ENCODE assay signal across 23 cellular contexts in genomic region chr22:43304831-43305230, GRCh38. TPM values are rescaled to one million over a fixed set of nuclear protein-coding genes. Genes with fewer than 3 reads are reported as not detected.
DNase-seq lines count a peak whose midpoint lies in the region; ATAC-seq and TF ChIP-seq lines count a peak whose summit lies in the region.
"Had no signal": no experiment of that assay in that cellular context is flagged by ENCODE, and none has a peak within 500 bp of the region (broad histone marks: within the 10 kb centered on the region; RNA-seq: fewer than 3 reads in every experiment).

No MANE protein-coding gene starts in this region.

- H3K4me3 Mint-ChIP-seq in brain (no peak overlapping the region), nephron (no peak overlapping the region), CD14-positive monocyte (no peak overlapping the region)
- H3K4me3 Mint-ChIP-seq in CD4-positive, alpha-beta memory T cell, result no peak overlapping the region
- H3K4me3 Mint-ChIP-seq: CD4-positive, CD25-positive, alpha-beta regulatory T cell; CD8-positive, alpha-beta memory T cell; GM23338; H9; HFFc6 had no signal

- H2BK5ac ChIP-seq in trophoblast cell (ENCODE audit: low read depth, low read length, poor library complexity), result no peak overlapping the region

- H3K9me3 ChIP-seq in HEK293 (ENCODE audit: control insufficient read depth, insufficient read depth, low read depth, low read length) (no peaks in the 10 kb centered on the region), trophoblast cell (ENCODE audit: insufficient read depth, low read depth, low read length) (no peaks in the 10 kb centered on the region)
- H3K9me3 ChIP-seq in CD4-positive, alpha-beta memory T cell (ENCODE audit: control insufficient read depth in 1 of 2, low read length in 2 of 2), result no peaks in the 10 kb centered on the region
- H3K9me3 ChIP-seq: A549 had no signal

- H3K4me3 ChIP-seq in HEK293 (ENCODE audit: low read depth, low read length) (no peak overlapping the region), trophoblast cell (ENCODE audit: low read depth, low read length) (no peak overlapping the region)
- H3K4me3 ChIP-seq in CD4-positive, alpha-beta memory T cell (ENCODE audit: low read length in 2 of 2), result no peak overlapping the region
- H3K4me3 ChIP-seq: A549, GM23338 had no signal

- H3K9me3 Mint-ChIP-seq in brain (peaks cover 0 to 6% (median 0%) of the 10 kb centered on the region in 5 experiments), nephron (no peaks in the 10 kb centered on the region), CD14-positive monocyte (no peaks in the 10 kb centered on the region)
- H3K9me3 Mint-ChIP-seq in CD4-positive, alpha-beta memory T cell, result no peaks in the 10 kb centered on the region
- H3K9me3 Mint-ChIP-seq: CD4-positive, CD25-positive, alpha-beta regulatory T cell; GM23338; H9; HFFc6 had no signal

- H2BK12ac ChIP-seq in trophoblast cell (ENCODE audit: low read length), result no peak overlapping the region

- no peak overlapping the region for H4K12ac ChIP-seq in trophoblast cell (ENCODE audit: low read depth, low read length)

- POLR2A ChIA-PET in HEK293 (lab: Yijun Ruan, JAX), result no interaction called here
- POLR2A ChIA-PET in CD4-positive, alpha-beta memory T cell (lab: Charles Lee; ENCODE audit: partially characterized antibody), result no interaction called here

- DNase-seq in trophoblast cell (peak; percentile 92 to 93), CD14-positive monocyte (ENCODE audit: low spot score) (no peak), EL (no peak)
- no peak for DNase-seq in CD4-positive, alpha-beta memory T cell
- DNase-seq: 8988T; ACHN; AML-193; C1 segment of cervical spinal cord; CD4-positive, CD25-positive, alpha-beta regulatory T cell; CD8-positive, alpha-beta memory T cell; DMS 273 treated with DMSO at 0.1 percent for 48 hours; DMS79; GF-D8; H9; HFFc6 had no signal

- H4K8ac ChIP-seq in trophoblast cell (ENCODE audit: low read depth, low read length), result no peak overlapping the region

- no peak for TF ChIP-seq POLR2A in GM18505 (IDR thresholded peaks at IDR 0.05; ENCODE audit: borderline replicate concordance, extremely low read depth, insufficient read depth, insufficient read length)

- H2AK5ac ChIP-seq in trophoblast cell (ENCODE audit: low read length), result no peak overlapping the region

- H3K14ac ChIP-seq in trophoblast cell (ENCODE audit: low read length), result no peak overlapping the region

- intact Hi-C loops in CD14-positive monocyte (cut with micrococcal nuclease), result no loop called here
- intact Hi-C loops in CD4-positive, alpha-beta memory T cell (cut with micrococcal nuclease), result no loop called here

- CTCF ChIA-PET in HEK293 (lab: Yijun Ruan, JAX), result no interaction called here
- CTCF ChIA-PET in CD4-positive, alpha-beta memory T cell (lab: Charles Lee; ENCODE audit: partially characterized antibody), result no interaction called here

- H3K36me3 Mint-ChIP-seq in brain (peaks cover 18% of the 10 kb centered on the region), nephron (ENCODE audit: low read depth) (peaks cover 4% of the 10 kb centered on the region), CD14-positive monocyte (no peaks in the 10 kb centered on the region)
- no peaks in the 10 kb centered on the region for H3K36me3 Mint-ChIP-seq in CD4-positive, alpha-beta memory T cell
- H3K36me3 Mint-ChIP-seq: CD4-positive, CD25-positive, alpha-beta regulatory T cell; CD8-positive, alpha-beta memory T cell had no signal

- no peaks in the 10 kb centered on the region for H3K27me3 ChIP-seq in trophoblast cell (ENCODE audit: insufficient read depth, low read length)
- no peaks in the 10 kb centered on the region for H3K27me3 ChIP-seq in CD4-positive, alpha-beta memory T cell (ENCODE audit: insufficient read depth, low read length)

- H4K91ac ChIP-seq in trophoblast cell (ENCODE audit: low read depth, low read length), result no peak overlapping the region

- H3K4ac ChIP-seq in trophoblast cell (ENCODE audit: low read depth, low read length), result no peak overlapping the region

- H2BK120ac ChIP-seq in trophoblast cell (ENCODE audit: insufficient read depth, low read length, poor library complexity), result no peak overlapping the region

- no peak overlapping the region for H3K18ac ChIP-seq in trophoblast cell (ENCODE audit: low read length)

- no peak overlapping the region for H3K27ac ChIP-seq in HEK293 (ENCODE audit: extremely low read depth, low read depth, low read length)
- H3K27ac ChIP-seq in trophoblast cell (ENCODE audit: low read depth, low read length), result no peak overlapping the region
- no peak overlapping the region for H3K27ac ChIP-seq in CD4-positive, alpha-beta memory T cell (ENCODE audit: low read depth, low read length)
- H3K27ac ChIP-seq: A549 had no signal

- H3K4me1 ChIP-seq in HEK293 (ENCODE audit: control insufficient read depth, insufficient read depth, low read length) (no peaks in the 10 kb centered on the region; the same call in 1 of the 2 replicates), trophoblast cell (ENCODE audit: control insufficient read depth in 1 of 2, insufficient read depth in 2 of 2, low read length in 2 of 2) (no peaks in the 10 kb centered on the region)
- H3K4me1 ChIP-seq in CD4-positive, alpha-beta memory T cell (ENCODE audit: insufficient read depth, low read length), result no peaks in the 10 kb centered on the region
- H3K4me1 ChIP-seq: A549 had no signal

- no peak overlapping the region for H3K23ac ChIP-seq in trophoblast cell (ENCODE audit: low read length)

- TF ChIP-seq CTCF in HEK293 (tag by site-specific recombination; IDR thresholded peaks at IDR 0.05) (no peak), brain (conservative IDR thresholded peaks at IDR 0.05) (no peak), nephron (IDR thresholded peaks at IDR 0.05; ENCODE audit: unreplicated experiment in 3 of 3) (no peak), CD14-positive monocyte (IDR thresholded peaks at IDR 0.05) (no peak)

- peak overlapping the region; percentile 10 to 76 (median 39) for H3K27ac Mint-ChIP-seq in brain
- peak overlapping the region in 2 of 3 experiments; percentile 12 to 52 for H3K27ac Mint-ChIP-seq in nephron
- H3K27ac Mint-ChIP-seq in CD14-positive monocyte, result no peak overlapping the region
- no peak overlapping the region for H3K27ac Mint-ChIP-seq in CD4-positive, alpha-beta memory T cell
- H3K27ac Mint-ChIP-seq: CD4-positive, CD25-positive, alpha-beta regulatory T cell; GM23338; H9; HFFc6 had no signal

- no peaks in the 10 kb centered on the region for H3K36me3 ChIP-seq in HEK293 (ENCODE audit: control insufficient read depth in 2 of 2, insufficient read depth in 1 of 2, low read length in 2 of 2)
- H3K36me3 ChIP-seq in trophoblast cell (ENCODE audit: control insufficient read depth in 1 of 2, insufficient read depth in 2 of 2, low read length in 2 of 2), result no peaks in the 10 kb centered on the region
- H3K36me3 ChIP-seq in CD4-positive, alpha-beta memory T cell (ENCODE audit: insufficient read depth, low read length), result no peaks in the 10 kb centered on the region

- H3K4me1 Mint-ChIP-seq in brain (peaks cover 92% of the 10 kb centered on the region), nephron (peaks cover 81% of the 10 kb centered on the region), CD14-positive monocyte (peaks cover 6% of the 10 kb centered on the region)
- no peaks in the 10 kb centered on the region for H3K4me1 Mint-ChIP-seq in CD4-positive, alpha-beta memory T cell
- H3K4me1 Mint-ChIP-seq: CD4-positive, CD25-positive, alpha-beta regulatory T cell; CD8-positive, alpha-beta memory T cell had no signal

- H3K9ac ChIP-seq in trophoblast cell (ENCODE audit: low read length), result no peak overlapping the region

- no peak overlapping the region for H2AFZ ChIP-seq in trophoblast cell (ENCODE audit: insufficient read depth, low read length, poor library complexity)
- H2AFZ ChIP-seq: GM23338 had no signal

- no peaks in the 10 kb centered on the region for H3K79me1 ChIP-seq in trophoblast cell (ENCODE audit: low read length)

- no CpG with 5 or more reads among the region's 11 CpGs for WGBS in trophoblast cell (ENCODE audit: extremely low coverage, insufficient coverage, insufficient read length)

- peaks cover 4% of the 10 kb centered on the region for H3K27me3 Mint-ChIP-seq in brain
- H3K27me3 Mint-ChIP-seq in nephron (ENCODE audit: low read depth), result peaks cover 48% of the 10 kb centered on the region
- H3K27me3 Mint-ChIP-seq in CD14-positive monocyte (ENCODE audit: low read depth in 3 of 3), result peaks cover 1 to 5% (median 5%) of the 10 kb centered on the region in 3 donors
- peaks cover 0 to 2% of the 10 kb centered on the region in 2 donors for H3K27me3 Mint-ChIP-seq in CD4-positive, alpha-beta memory T cell

- H3K4me2 ChIP-seq in trophoblast cell (ENCODE audit: low read length), result no peak overlapping the region
- H3K4me2 ChIP-seq: A549, GM23338 had no signal

- no peaks in the 10 kb centered on the region for H3K79me2 ChIP-seq in trophoblast cell (ENCODE audit: control insufficient read depth, insufficient read depth, low read length, poor library complexity)

- ATAC-seq in GM18505 (IDR thresholded peaks at IDR 0.05; ENCODE audit: unreplicated experiment), result no peak
- ATAC-seq: A549, GM23338, HCT116 had no signal

TF ChIP-seq in HEK293, 187 proteins besides CTCF, POLR2A, EP300 and RAD21:
- no peak for TF ChIP-seq OSR2 (tag by site-specific recombination; IDR thresholded peaks at IDR 0.05)
- TF ChIP-seq ZNF391 (tag by site-specific recombination; IDR thresholded peaks at IDR 0.05; ENCODE audit: borderline replicate concordance, low read depth), result no peak
- peak; percentile 46; the same call in 1 of the 2 replicates for TF ChIP-seq ZIC2 (tag by site-specific recombination; IDR thresholded peaks at IDR 0.05)
- no peak for TF ChIP-seq ZNF302 (tag by site-specific recombination; IDR thresholded peaks at IDR 0.05; ENCODE audit: low read depth)
- no peak for TF ChIP-seq BCL6B (tag by site-specific recombination; IDR thresholded peaks at IDR 0.05)
TF ChIP-seq in HEK293: peak in this region for 1.

RNA-seq across cellular contexts. Expression of gene SCUBE1, which starts 38.3 kb away (rescaled TPM):
- 0.29 TPM for polyA plus RNA-seq in brain (ENCODE audit: insufficient read depth, low read depth, low replicate concordance)
- 0.08 and 0.12 TPM in 2 replicates for polyA plus RNA-seq in trophoblast cell (2013)
- under 1 TPM; 0.20 to 0.26 TPM for polyA plus RNA-seq in CD14-positive monocyte
- total RNA-seq in CD4-positive, alpha-beta memory T cell, result not detected
- polyA plus RNA-seq in CD4-positive, alpha-beta memory T cell, result not detected
- total RNA-seq: HFFc6 had no signal
- polyA plus RNA-seq: BJ; CD4-positive, CD25-positive, alpha-beta regulatory T cell; CD8-positive, alpha-beta memory T cell had no signal

Comparison
In these comparisons a context has a peak if more than half of its experiments do, and no peak if none do; other contexts are left out.
1. H3K27ac Mint-ChIP-seq: peak in brain (5 of 5) and nephron (2 of 3); none in CD14-positive monocyte (0 of 7) and CD4-positive, alpha-beta memory T cell (0 of 7).
2. DNase-seq: peak in trophoblast cell (2 of 2); none in CD14-positive monocyte (single experiment), CD4-positive, alpha-beta memory T cell (0 of 5) and EL (single experiment).